ENCODE assay signal across 1 cellular context in genomic region chr1:8411803-8412182, GRCh38.
TF ChIP-seq lines count a peak whose summit lies in the region.

No MANE protein-coding gene starts in this region.

TF ChIP-seq in SK-N-SH, 30 proteins besides CTCF, POLR2A, EP300 and RAD21 (continued from another document):
- TF ChIP-seq USF2 (IDR thresholded peaks at IDR 0.05; ENCODE audit: borderline replicate concordance, low read depth, low read length) (no peak), TAF1 (IDR thresholded peaks at IDR 0.05; ENCODE audit: borderline replicate concordance, low read depth, low read length) (no peak), FOXM1 (IDR thresholded peaks at IDR 0.05; ENCODE audit: low read depth) (no peak)
TF ChIP-seq in SK-N-SH: peak in this region for 0.
